7 cellular contexts compared by ENCODE assay signal in genomic region chr2:27381577-27382181, GRCh38. TPM values are rescaled to one million over a fixed set of nuclear protein-coding genes. Genes with fewer than 3 reads are reported as not detected.
DNase-seq lines count a peak whose midpoint lies in the region; TF ChIP-seq lines count a peak whose summit lies in the region.
"Had no signal": no experiment of that assay in that cellular context is flagged by ENCODE, and none has a peak within 500 bp of the region (broad histone marks: within the 10 kb centered on the region; RNA-seq: fewer than 3 reads in every experiment).

No MANE protein-coding gene starts in this region.

- no peak for TF ChIP-seq CTCF in fibroblast of lung (conservative IDR thresholded peaks at IDR 0.05 in 1 of 2, IDR thresholded peaks at IDR 0.05 in 1 of 2; ENCODE audit: low read depth in 1 of 2, low read length in 2 of 2)
- no peak for TF ChIP-seq CTCF in type B pancreatic cell (conservative IDR thresholded peaks at IDR 0.05)

- H3K4me1 Mint-ChIP-seq in activated naive CD4-positive, alpha-beta T cell treated with anti-CD3 and anti-CD28 coated beads, Interleukin-2, amount 50 U/mL, for 24 hours = peaks cover 28% of the 10 kb centered on the region
- H3K4me1 Mint-ChIP-seq in type B pancreatic cell (ENCODE audit: unreplicated experiment) = peaks cover 24% of the 10 kb centered on the region

- H3K4me1 ChIP-seq in fibroblast of lung (ENCODE audit: control insufficient read depth, extremely low read depth, insufficient read depth, low read length) = peaks cover 3% of the 10 kb centered on the region

- peaks cover 32% of the 10 kb centered on the region for H3K36me3 ChIP-seq in fibroblast of lung (ENCODE audit: control insufficient read depth, insufficient read depth, low read length)

- no peak overlapping the region for H3K4me3 ChIP-seq in fibroblast of lung (replicated peaks in 1 of 4; ENCODE audit: control extremely low read depth in 1 of 4, insufficient read depth in 1 of 4, low read depth in 3 of 4, low read length in 4 of 4)

- H3K79me2 ChIP-seq in fibroblast of lung (ENCODE audit: control insufficient read depth, insufficient read depth, low read length) = peaks cover 17% of the 10 kb centered on the region

- H3K9me3 Mint-ChIP-seq in activated naive CD4-positive, alpha-beta T cell treated with anti-CD3 and anti-CD28 coated beads, Interleukin-2, amount 50 U/mL, for 24 hours = no peaks in the 10 kb centered on the region
- H3K9me3 Mint-ChIP-seq in type B pancreatic cell = no peaks in the 10 kb centered on the region

- no peak overlapping the region for H2AFZ ChIP-seq in fibroblast of lung (ENCODE audit: low read length)

- H3K9ac ChIP-seq in fibroblast of lung (ENCODE audit: insufficient read depth, low read length) = peak overlapping the region; percentile 90

- H3K9me3 ChIP-seq in fibroblast of lung (ENCODE audit: control insufficient read depth, insufficient read depth, low read depth, low read length) = no peaks in the 10 kb centered on the region
- H3K9me3 ChIP-seq: mucosa of descending colon had no signal

- H3K27me3 ChIP-seq in fibroblast of lung (ENCODE audit: control insufficient read depth, insufficient read depth, low read length) = no peaks in the 10 kb centered on the region

- peak overlapping the region; percentile 88 for H3K27ac Mint-ChIP-seq in activated naive CD4-positive, alpha-beta T cell treated with anti-CD3 and anti-CD28 coated beads, Interleukin-2, amount 50 U/mL, for 24 hours
- peak overlapping the region; percentile 97 for H3K27ac Mint-ChIP-seq in type B pancreatic cell

- peak overlapping the region; percentile 93 for H3K4me3 Mint-ChIP-seq in activated naive CD4-positive, alpha-beta T cell treated with anti-CD3 and anti-CD28 coated beads, Interleukin-2, amount 50 U/mL, for 24 hours
- H3K4me3 Mint-ChIP-seq in type B pancreatic cell = peak overlapping the region; percentile 88

- peak overlapping the region; percentile 99 for H3K27ac ChIP-seq in fibroblast of lung (ENCODE audit: insufficient read depth, low read length)

- H4K20me1 ChIP-seq in fibroblast of lung (ENCODE audit: control insufficient read depth, extremely low read depth, insufficient read depth, low read length) = no peaks in the 10 kb centered on the region

- H3K36me3 Mint-ChIP-seq in activated naive CD4-positive, alpha-beta T cell treated with anti-CD3 and anti-CD28 coated beads, Interleukin-2, amount 50 U/mL, for 24 hours = peaks cover 14% of the 10 kb centered on the region
- H3K36me3 Mint-ChIP-seq in type B pancreatic cell = peaks cover 28% of the 10 kb centered on the region

- DNase-seq in activated naive CD4-positive, alpha-beta T cell treated with anti-CD3 and anti-CD28 coated beads, Interleukin-2, amount 50 U/mL, for 16 hours = no peak
- DNase-seq in fibroblast of lung (ENCODE audit: low read depth in 2 of 2) (no peak), type B pancreatic cell (ENCODE audit: extremely low spot score, unreplicated experiment) (no peak), SIG-M5 treated with dmso at 0.1 percent for 504 hours (lab: John Stamatoyannopoulos, UW; ENCODE audit: unreplicated experiment) (no peak), AG20443 (ENCODE audit: low spot score) (no peak)

- no peaks in the 10 kb centered on the region for H3K27me3 Mint-ChIP-seq in activated naive CD4-positive, alpha-beta T cell treated with anti-CD3 and anti-CD28 coated beads, Interleukin-2, amount 50 U/mL, for 24 hours
- no peaks in the 10 kb centered on the region for H3K27me3 Mint-ChIP-seq in type B pancreatic cell

- peak overlapping the region; percentile 74 for H3K4me2 ChIP-seq in fibroblast of lung (ENCODE audit: extremely low read depth, insufficient read depth, low read length)

RNA-seq across cellular contexts. Expression of gene ZNF513, which starts 1.1 kb away (rescaled TPM):
- 7.7 and 8.4 TPM in 2 replicates for total RNA-seq in fibroblast of lung
- 7.0 and 7.4 TPM in 2 replicates for polyA plus RNA-seq in fibroblast of lung
- polyA plus RNA-seq in fibroblast of lung (2012) = 10.0 and 10.7 TPM in 2 replicates
- 5.7 and 13.4 TPM in 2 replicates for polyA minus RNA-seq in fibroblast of lung (ENCODE audit: low replicate concordance)
- total RNA-seq in type B pancreatic cell (ENCODE audit: low replicate concordance) = 25.3 and 25.9 TPM in 2 replicates

RNA-seq across cellular contexts. Expression of gene SNX17, which starts 11.3 kb away (rescaled TPM):
- total RNA-seq in fibroblast of lung (152 and 155 TPM in 2 replicates), type B pancreatic cell (ENCODE audit: low replicate concordance) (74.7 and 94.3 TPM in 2 replicates)
- 118 and 134 TPM in 2 replicates for polyA plus RNA-seq in fibroblast of lung
- polyA plus RNA-seq in fibroblast of lung (2012) = 121 and 147 TPM in 2 replicates
- 150 and 151 TPM in 2 replicates for polyA minus RNA-seq in fibroblast of lung (ENCODE audit: low replicate concordance)

RNA-seq across cellular contexts. Expression of gene EIF2B4, which starts 11.5 kb away (rescaled TPM):
- total RNA-seq in fibroblast of lung (28.6 and 28.8 TPM in 2 replicates), type B pancreatic cell (ENCODE audit: low replicate concordance) (43.9 and 56.0 TPM in 2 replicates)
- polyA plus RNA-seq in fibroblast of lung = 29.8 and 41.2 TPM in 2 replicates
- 41.9 and 62.2 TPM in 2 replicates for polyA plus RNA-seq in fibroblast of lung (2012)
- 61.8 and 82.8 TPM in 2 replicates for polyA minus RNA-seq in fibroblast of lung (ENCODE audit: low replicate concordance)

RNA-seq across cellular contexts. Expression of gene GTF3C2, which starts 25.1 kb away (rescaled TPM):
- 18.2 and 19.2 TPM in 2 replicates for total RNA-seq in fibroblast of lung
- 30.2 and 41.8 TPM in 2 replicates for polyA plus RNA-seq in fibroblast of lung
- 25.6 and 34.9 TPM in 2 replicates for polyA plus RNA-seq in fibroblast of lung (2012)
- polyA minus RNA-seq in fibroblast of lung (ENCODE audit: low replicate concordance) = 53.0 and 56.7 TPM in 2 replicates
- 74.2 and 76.5 TPM in 2 replicates for total RNA-seq in type B pancreatic cell (ENCODE audit: low replicate concordance)

RNA-seq across cellular contexts. Expression of gene PPM1G, which starts 27.7 kb away (rescaled TPM):
- 63.4 and 67.0 TPM in 2 replicates for total RNA-seq in fibroblast of lung
- polyA plus RNA-seq in fibroblast of lung = 54.7 and 85.4 TPM in 2 replicates
- polyA plus RNA-seq in fibroblast of lung (2012) = 68.1 and 109 TPM in 2 replicates
- 37.9 and 63.0 TPM in 2 replicates for polyA minus RNA-seq in fibroblast of lung (ENCODE audit: low replicate concordance)
- total RNA-seq in type B pancreatic cell (ENCODE audit: low replicate concordance) = 80.4 and 95.3 TPM in 2 replicates
